27 cellular contexts compared by ENCODE assay signal in the genomic region with DNA sequence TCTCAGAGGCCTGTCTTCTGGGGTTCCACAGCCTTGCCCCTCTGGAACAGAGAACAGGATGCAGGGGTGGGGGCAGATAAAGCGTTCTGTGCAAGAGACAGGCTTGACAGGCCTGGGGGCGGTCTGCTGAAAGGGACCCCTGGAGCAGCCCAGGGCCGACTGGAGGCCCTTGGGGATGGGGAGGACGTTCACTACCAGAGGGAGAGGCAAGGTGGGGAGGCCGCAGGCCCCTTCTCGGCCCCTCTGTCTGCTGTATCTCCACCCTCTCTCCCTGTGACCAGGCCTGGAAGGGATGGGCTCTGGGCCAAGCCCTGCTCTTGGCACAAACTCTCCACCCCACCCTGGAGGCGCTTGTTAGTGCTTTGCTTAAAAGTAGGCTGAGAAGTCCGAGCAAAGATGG. TPM values are rescaled to one million over a fixed set of nuclear protein-coding genes. Genes with fewer than 3 reads are reported as not detected.
DNase-seq lines count a peak whose midpoint lies in the region; ATAC-seq and TF ChIP-seq lines count a peak whose summit lies in the region.
"Had no signal": no experiment of that assay in that cellular context is flagged by ENCODE, and none has a peak within 500 bp of the region (broad histone marks: within the 10 kb centered on the region; RNA-seq: fewer than 3 reads in every experiment).

No MANE protein-coding gene starts in this region.

- no peaks in the 10 kb centered on the region for H3K36me3 ChIP-seq in heart left ventricle
- H3K36me3 ChIP-seq in psoas muscle (ENCODE audit: insufficient read depth in 1 of 2, low read depth in 1 of 2), result no peaks in the 10 kb centered on the region
- H3K36me3 ChIP-seq: BLaER1 treated with 17β-estradiol and CSF1 and Interleukin-3, amounts not matched to agents 10 nM and 100 nM; brain microvascular endothelial cell; transverse colon had no signal

- H3K27me3 Mint-ChIP-seq in naive thymus-derived CD8-positive, alpha-beta T cell, result no peaks in the 10 kb centered on the region
- H3K27me3 Mint-ChIP-seq: activated naive CD8-positive, alpha-beta T cell treated with anti-CD3 and anti-CD28 coated beads for 36 hours had no signal

- 42 to 52% (median 45%) methylated on average over 5 to 8 of the region's 8 CpGs for WGBS in heart left ventricle, 4 donors
- WGBS in psoas muscle, 3 donors, result 59 to 68% (median 63%) methylated on average over 8 of the region's 8 CpGs

- no peak for TF ChIP-seq POLR2A in heart left ventricle (IDR thresholded peaks at IDR 0.05)

- no peaks in the 10 kb centered on the region for H3K36me3 Mint-ChIP-seq in naive thymus-derived CD8-positive, alpha-beta T cell
- H3K36me3 Mint-ChIP-seq: activated naive CD8-positive, alpha-beta T cell treated with anti-CD3 and anti-CD28 coated beads for 36 hours; immature natural killer cell; WTC11 had no signal

- no peaks in the 10 kb centered on the region for H3K27me3 ChIP-seq in heart left ventricle
- H3K27me3 ChIP-seq in psoas muscle (ENCODE audit: insufficient read depth in 3 of 3, low read length in 2 of 3), result no peaks in the 10 kb centered on the region

- peak; percentile 15 to 69 (median 58) for ATAC-seq in heart left ventricle
- ATAC-seq in psoas muscle, result no peak
- ATAC-seq in naive thymus-derived CD8-positive, alpha-beta T cell, result no peak
- no peak for ATAC-seq in GM19452 (IDR thresholded peaks at IDR 0.05; ENCODE audit: unreplicated experiment)
- no peak for ATAC-seq in GM21528 (IDR thresholded peaks at IDR 0.05; ENCODE audit: low FRiP score, unreplicated experiment)
- ATAC-seq: K562, mucosa of descending colon, WTC11 had no signal

- no peaks in the 10 kb centered on the region for H3K9me3 ChIP-seq in heart left ventricle
- H3K9me3 ChIP-seq in psoas muscle, result no peaks in the 10 kb centered on the region
- H3K9me3 ChIP-seq: BLaER1 treated with 17β-estradiol and CSF1 and Interleukin-3, amounts not matched to agents 10 nM and 100 nM; mucosa of descending colon; transverse colon had no signal

- H3K4me1 ChIP-seq in heart left ventricle (peaks cover 0 to 32% (median 15%) of the 10 kb centered on the region in 12 donors), psoas muscle (peaks cover 3% of the 10 kb centered on the region)

- H3K4me3 ChIP-seq in heart left ventricle (no peak overlapping the region), psoas muscle (no peak overlapping the region)
- H3K4me3 ChIP-seq: BLaER1 treated with 17β-estradiol and CSF1 and Interleukin-3, amounts not matched to agents 10 nM and 100 nM; K562; mucosa of descending colon; transverse colon had no signal

- TF ChIP-seq CTCF in heart left ventricle (IDR thresholded peaks at IDR 0.05) (no peak), psoas muscle (IDR thresholded peaks at IDR 0.05) (no peak)

- intact Hi-C loops in heart left ventricle (cut with DNase I), result loop anchor here in 8 of 10 donors (5.0 to 10.0 kb wide), 6 partner anchors 64 to 564 kb away; a partner anchor contains a TSS
- intact Hi-C loops in psoas muscle (cut with DNase I), result loop anchor here in 1 of 2 donors (10.0 kb wide), 1 partner anchor 214 kb away; no protein-coding TSS in a partner anchor

- H3K4me3 Mint-ChIP-seq in naive thymus-derived CD8-positive, alpha-beta T cell, result no peak overlapping the region
- H3K4me3 Mint-ChIP-seq: activated naive CD8-positive, alpha-beta T cell treated with anti-CD3 and anti-CD28 coated beads for 36 hours; endodermal cell; HFFc6; immature natural killer cell; neural crest cell; WTC11 had no signal

- peaks cover 15 to 30% (median 22%) of the 10 kb centered on the region in 4 donors for H3K4me1 Mint-ChIP-seq in naive thymus-derived CD8-positive, alpha-beta T cell
- H3K4me1 Mint-ChIP-seq: endodermal cell, neural crest cell, WTC11 had no signal

- POLR2A ChIA-PET in naive thymus-derived CD8-positive, alpha-beta T cell (lab: Charles Lee), result no interaction called here

- H3K27ac ChIP-seq in heart left ventricle, result no peak overlapping the region
- H3K27ac ChIP-seq in psoas muscle, result no peak overlapping the region
- H3K27ac ChIP-seq: BLaER1 treated with 17β-estradiol and CSF1 and Interleukin-3, amounts not matched to agents 10 nM and 100 nM; brain microvascular endothelial cell; transverse colon had no signal

- DNase-seq in AG20443 (ENCODE audit: low spot score) (peak; percentile 60), astrocyte of the hippocampus (ENCODE audit: low read depth, low spot score) (peak; percentile 54), heart left ventricle (peak in 4 of 5 donors; percentile 58 to 62 (median 60)), psoas muscle (peak; percentile 51 to 74), DMS 273 treated with DMSO at 0.1 percent for 48 hours (lab: John Stamatoyannopoulos, UW) (no peak)
- DNase-seq in naive thymus-derived CD8-positive, alpha-beta T cell, result no peak
- DNase-seq: activated naive CD8-positive, alpha-beta T cell treated with anti-CD3 and anti-CD28 coated beads for 36 hours; brain microvascular endothelial cell; cortex of kidney; endodermal cell; HFFc6; immature natural killer cell; mucosa of descending colon; NCI-H1436; NCI-H2171; NCI-H524 treated with DMSO at 0.1 percent for 48 hours; small intestine; stimulated activated naive CD4-positive, alpha-beta T cell treated with Interleukin-2 at 50 U/mL for 16 hours; T-helper 9 cell; transverse colon had no signal

- H3K9me3 Mint-ChIP-seq in naive thymus-derived CD8-positive, alpha-beta T cell, result no peaks in the 10 kb centered on the region
- H3K9me3 Mint-ChIP-seq: activated naive CD8-positive, alpha-beta T cell treated with anti-CD3 and anti-CD28 coated beads for 36 hours; endodermal cell; HFFc6; neural crest cell; WTC11 had no signal

- H3K27ac Mint-ChIP-seq in naive thymus-derived CD8-positive, alpha-beta T cell, result peak overlapping the region in 1 of 10 donors; percentile 63
- H3K27ac Mint-ChIP-seq: activated naive CD8-positive, alpha-beta T cell treated with anti-CD3 and anti-CD28 coated beads for 36 hours; endodermal cell; HFFc6; immature natural killer cell; WTC11 had no signal

RNA-seq across cellular contexts. Expression of a gene that starts 27.3 kb away (rescaled TPM):
- total RNA-seq in heart left ventricle, result 10 to 100 TPM in 1 of 9 donors, 1 to 10 TPM in 6, under 1 TPM in 2; 0.70 to 38.0 (median 2.0) TPM
- 1 to 10 TPM; 2.8 to 7.8 TPM for polyA plus RNA-seq in heart left ventricle
- 10 to 100 TPM in 2 of 4 donors, 1 to 10 TPM in 2; 2.9 to 19.3 (median 11.0) TPM for total RNA-seq in psoas muscle
- 10 to 100 TPM in 2 of 3 donors, 1 to 10 TPM in 1; 7.4 to 20.0 (median 13.4) TPM for polyA plus RNA-seq in psoas muscle
- not detected for total RNA-seq in naive thymus-derived CD8-positive, alpha-beta T cell
- not detected for polyA plus RNA-seq in naive thymus-derived CD8-positive, alpha-beta T cell
- total RNA-seq: activated naive CD8-positive, alpha-beta T cell treated with anti-CD3 and anti-CD28 coated beads for 36 hours; endodermal cell; HT-29; K562 had no signal
- polyA plus RNA-seq: immature natural killer cell, K562 had no signal

Comparison
In these comparisons a context has a peak if more than half of its experiments do, and no peak if none do; other contexts are left out.
1. DNase-seq: peak in AG20443 (single experiment), astrocyte of the hippocampus (single experiment), heart left ventricle (4 of 5) and psoas muscle (2 of 2); none in DMS 273 treated with DMSO at 0.1 percent for 48 hours (single experiment) and naive thymus-derived CD8-positive, alpha-beta T cell (0 of 10).
2. ATAC-seq: peak in heart left ventricle (4 of 4); none in psoas muscle (0 of 4), naive thymus-derived CD8-positive, alpha-beta T cell (0 of 2), GM19452 (single experiment) and GM21528 (single experiment).